In genomic region chr1:44812822-44813543, GRCh38 we compare ENCODE assay signal across 10 cellular contexts. TPM values are rescaled to one million over a fixed set of nuclear protein-coding genes. Genes with fewer than 3 reads are reported as not detected.
DNase-seq lines count a peak whose midpoint lies in the region; ATAC-seq and TF ChIP-seq lines count a peak whose summit lies in the region.
"Had no signal": no experiment of that assay in that cellular context is flagged by ENCODE, and none has a peak within 500 bp of the region (broad histone marks: within the 10 kb centered on the region; RNA-seq: fewer than 3 reads in every experiment).

No MANE protein-coding gene starts in this region.

- intact Hi-C loops in activated CD4-positive, alpha-beta T cell treated with anti-CD3 and anti-CD28 coated beads for 36 hours (cut with DNase I, micrococcal nuclease): no loop called here
- intact Hi-C loops in left lung (cut with DNase I): no loop called here

- H3K27me3 Mint-ChIP-seq in activated CD4-positive, alpha-beta T cell treated with anti-CD3 and anti-CD28 coated beads for 36 hours: no peaks in the 10 kb centered on the region
- H3K27me3 Mint-ChIP-seq in central memory CD8-positive, alpha-beta T cell: no peaks in the 10 kb centered on the region

- H3K9me3 ChIP-seq in left lung (no peaks in the 10 kb centered on the region), thymus (ENCODE audit: control insufficient read depth) (no peaks in the 10 kb centered on the region)

- peaks cover 28 to 76% of the 10 kb centered on the region in 2 donors for H3K4me1 ChIP-seq in left lung
- H3K4me1 ChIP-seq in thymus (ENCODE audit: control insufficient read depth, insufficient read depth, low read length): peaks cover 40% of the 10 kb centered on the region

- no peaks in the 10 kb centered on the region for H3K9me3 Mint-ChIP-seq in activated CD4-positive, alpha-beta T cell treated with anti-CD3 and anti-CD28 coated beads for 36 hours (ENCODE audit: low read depth)
- H3K9me3 Mint-ChIP-seq in central memory CD8-positive, alpha-beta T cell: no peaks in the 10 kb centered on the region

- POLR2A ChIA-PET in activated CD4-positive, alpha-beta T cell treated with anti-CD3 and anti-CD28 coated beads for 36 hours (lab: Charles Lee): interaction anchor here (0.6 to 3.2 kb wide), 7 partner anchors 13 to 527 kb away, joined by 3 to 36 read pairs (median 4); partner anchors contain the start of genes MUTYH, PLK3, RNU5D-1 and TOE1

- peak overlapping the region; percentile 25 for H3K27ac Mint-ChIP-seq in activated CD4-positive, alpha-beta T cell treated with anti-CD3 and anti-CD28 coated beads for 36 hours
- peak overlapping the region; percentile 100 for H3K27ac Mint-ChIP-seq in central memory CD8-positive, alpha-beta T cell (ENCODE audit: low read depth)

- H3K36me3 ChIP-seq in left lung (peaks cover 0 to 23% of the 10 kb centered on the region in 2 donors), thymus (ENCODE audit: control insufficient read depth, insufficient read depth) (no peaks in the 10 kb centered on the region)

- peaks cover 41% of the 10 kb centered on the region for H3K36me3 Mint-ChIP-seq in activated CD4-positive, alpha-beta T cell treated with anti-CD3 and anti-CD28 coated beads for 36 hours (ENCODE audit: low read depth)
- H3K36me3 Mint-ChIP-seq in central memory CD8-positive, alpha-beta T cell (ENCODE audit: insufficient read depth): peaks cover 28% of the 10 kb centered on the region

- peak overlapping the region; percentile 87 for H3K4me3 Mint-ChIP-seq in activated CD4-positive, alpha-beta T cell treated with anti-CD3 and anti-CD28 coated beads for 36 hours
- peak overlapping the region; percentile 91 for H3K4me3 Mint-ChIP-seq in central memory CD8-positive, alpha-beta T cell

- DNase-seq in activated CD4-positive, alpha-beta T cell treated with anti-CD3 and anti-CD28 coated beads for 36 hours: no peak
- DNase-seq in activated CD4-positive, alpha-beta T cell treated with anti-CD3 and anti-CD28 coated beads for 4 hours: no peak
- DNase-seq in central memory CD8-positive, alpha-beta T cell (ENCODE audit: low spot score in 2 of 2): no peak
- peak; percentile 43 to 84 for DNase-seq in left lung
- no peak for DNase-seq in activated CD4-positive, CD25-positive, alpha-beta regulatory T cell treated with anti-CD3 and anti-CD28 coated beads, Interleukin-2, amount 50 U/mL, for 72 hours
- DNase-seq in RPMI8226: no peak
- DNase-seq in midbrain (lab: John Stamatoyannopoulos, UW): no peak
- DNase-seq: SIG-M5 had no signal

- peak overlapping the region; percentile 71 to 88 for H3K27ac ChIP-seq in left lung
- peak overlapping the region; percentile 92 for H3K27ac ChIP-seq in thymus (ENCODE audit: low read depth)

- H3K27me3 ChIP-seq in left lung (no peaks in the 10 kb centered on the region), thymus (ENCODE audit: control insufficient read depth, insufficient read depth) (no peaks in the 10 kb centered on the region)

- H3K4me3 ChIP-seq in left lung (peak overlapping the region; percentile 27 to 47), thymus (ENCODE audit: low read length) (peak overlapping the region; percentile 69)

- ATAC-seq in activated CD4-positive, alpha-beta T cell treated with anti-CD3 and anti-CD28 coated beads for 36 hours: no peak
- no peak for ATAC-seq in central memory CD8-positive, alpha-beta T cell (replicated peaks; ENCODE audit: extremely low read depth, poor library complexity, severe bottlenecking)
- peak; percentile 6 for ATAC-seq in left lung
- ATAC-seq: HCT116 had no signal

- 82% methylated on average over 48 of the region's 48 CpGs for WGBS in thymus

- no peak for TF ChIP-seq CTCF in left lung (IDR thresholded peaks at IDR 0.05)

- CTCF ChIA-PET in activated CD4-positive, alpha-beta T cell treated with anti-CD3 and anti-CD28 coated beads for 36 hours (lab: Charles Lee): interaction anchor here (1.0 to 3.1 kb wide), 5 partner anchors 13 to 201 kb away, joined by 3 to 8 read pairs (median 4); partner anchors contain the start of gene PLK3

- H3K4me1 Mint-ChIP-seq in activated CD4-positive, alpha-beta T cell treated with anti-CD3 and anti-CD28 coated beads for 36 hours: peaks cover 73% of the 10 kb centered on the region
- H3K4me1 Mint-ChIP-seq in central memory CD8-positive, alpha-beta T cell: peaks cover 65% of the 10 kb centered on the region

RNA-seq across cellular contexts. Expression of gene BTBD19, which starts 4.7 kb away (rescaled TPM):
- total RNA-seq in activated CD4-positive, alpha-beta T cell treated with anti-CD3 and anti-CD28 coated beads for 36 hours: 10 to 100 TPM; 16.7 to 17.2 TPM
- 10 to 100 TPM; 15.3 to 19.7 TPM for total RNA-seq in left lung
- 3.8 TPM for polyA plus RNA-seq in thymus

RNA-seq across cellular contexts. Expression of gene DYNLT4, which starts 5.8 kb away (rescaled TPM):
- under 1 TPM in 1 of 2 experiments, not detected in 1; 0.32 TPM for total RNA-seq in activated CD4-positive, alpha-beta T cell treated with anti-CD3 and anti-CD28 coated beads for 36 hours
- 1 to 10 TPM in 1 of 2 donors, not detected in 1; 1.6 TPM for total RNA-seq in left lung
- 0.09 TPM for polyA plus RNA-seq in thymus

RNA-seq across cellular contexts. Expression of gene PLK3, which starts 12.8 kb away (rescaled TPM):
- total RNA-seq in activated CD4-positive, alpha-beta T cell treated with anti-CD3 and anti-CD28 coated beads for 36 hours: 10 to 100 TPM; 52.1 to 52.7 TPM
- 10 to 100 TPM; 33.0 to 47.2 TPM for total RNA-seq in left lung
- 32.9 TPM for polyA plus RNA-seq in thymus

RNA-seq across cellular contexts. Expression of gene BEST4, which starts 25.0 kb away (rescaled TPM):
- total RNA-seq in activated CD4-positive, alpha-beta T cell treated with anti-CD3 and anti-CD28 coated beads for 36 hours: under 1 TPM; 0.69 to 0.71 TPM
- total RNA-seq in left lung: under 1 TPM; 0.23 to 0.52 TPM
- polyA plus RNA-seq in thymus: 1.3 TPM

RNA-seq across cellular contexts. Expression of gene PTCH2, which starts 30.1 kb away (rescaled TPM):
- total RNA-seq in activated CD4-positive, alpha-beta T cell treated with anti-CD3 and anti-CD28 coated beads for 36 hours: under 1 TPM; 0.37 to 0.69 TPM
- total RNA-seq in left lung: 1 to 10 TPM; 1.0 to 1.1 TPM
- polyA plus RNA-seq in thymus: 0.91 TPM

Comparison
In these comparisons a context has a peak if more than half of its experiments do, and no peak if none do; other contexts are left out.
1. DNase-seq: peak in left lung (2 of 2); none in activated CD4-positive, alpha-beta T cell treated with anti-CD3 and anti-CD28 coated beads for 36 hours (single experiment), activated CD4-positive, alpha-beta T cell treated with anti-CD3 and anti-CD28 coated beads for 4 hours (0 of 2), central memory CD8-positive, alpha-beta T cell (0 of 2), activated CD4-positive, CD25-positive, alpha-beta regulatory T cell treated with anti-CD3 and anti-CD28 coated beads, Interleukin-2, amount 50 U/mL, for 72 hours (single experiment), RPMI8226 (single experiment) and midbrain (single experiment).